Comparison of ENCODE assay signal across 8 cellular contexts in the genomic region with DNA sequence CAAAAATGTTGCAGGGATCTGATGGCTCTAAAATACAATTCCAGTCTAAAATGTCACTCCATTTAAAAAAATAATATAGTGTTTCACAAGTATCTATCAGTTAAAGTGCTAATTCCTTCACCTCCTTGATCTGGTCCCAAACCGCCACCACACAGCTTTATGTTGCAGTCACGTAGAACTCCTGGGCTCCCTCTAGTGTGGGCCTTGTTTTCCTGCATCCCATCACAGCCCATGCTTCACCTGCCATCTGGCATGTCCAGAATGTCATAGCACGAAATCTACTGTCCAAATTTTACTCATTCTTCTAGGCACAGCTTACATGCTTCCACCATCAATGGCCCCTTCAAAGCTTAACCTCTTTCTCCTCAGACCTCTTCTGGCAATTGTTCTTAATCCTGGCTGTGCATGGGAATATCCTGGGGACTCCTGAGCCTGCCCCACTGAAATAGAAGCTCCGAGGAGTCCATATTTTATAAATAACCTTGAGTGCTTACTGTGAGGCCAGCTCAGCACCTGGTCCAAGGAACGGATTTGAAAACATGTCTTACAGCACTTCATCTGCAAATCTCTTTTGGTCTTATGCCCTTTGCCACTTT. TPM values are rescaled to one million over a fixed set of nuclear protein-coding genes. Genes with fewer than 3 reads are reported as not detected.
DNase-seq lines count a peak whose midpoint lies in the region; ATAC-seq and TF ChIP-seq lines count a peak whose summit lies in the region.

No MANE protein-coding gene starts in this region.

- H3K27ac ChIP-seq in left ventricle myocardium inferior (replicated peaks), result peak overlapping the region; percentile 75

- H3K4me1 ChIP-seq in left ventricle myocardium inferior, result peaks cover 39% of the 10 kb centered on the region

- H3K27ac Mint-ChIP-seq in glutamatergic neuron (ENCODE audit: unreplicated experiment), result no peak overlapping the region

- peaks cover 4% of the 10 kb centered on the region for H3K9me3 Mint-ChIP-seq in glutamatergic neuron (ENCODE audit: unreplicated experiment)

- intact Hi-C loops in left ventricle myocardium inferior (cut with micrococcal nuclease) (no loop called here), left cardiac atrium (cut with DNase I) (no loop called here)

- no peaks in the 10 kb centered on the region for H3K9me3 ChIP-seq in left ventricle myocardium inferior (replicated peaks)

- TF ChIP-seq CTCF in left ventricle myocardium inferior (IDR thresholded peaks at IDR 0.05; ENCODE audit: borderline replicate concordance) (peak; percentile 44), glutamatergic neuron (IDR thresholded peaks at IDR 0.05; ENCODE audit: partially characterized antibody, unreplicated experiment) (peak; percentile 67)

- no peaks in the 10 kb centered on the region for H3K36me3 ChIP-seq in left ventricle myocardium inferior

- DNase-seq in left ventricle myocardium inferior (no peak), left cardiac atrium (no peak), OCI-M1 (lab: John Stamatoyannopoulos, UW) (peak; percentile 75), glutamatergic neuron (peak; percentile 64)

- no peak overlapping the region for H3K4me3 ChIP-seq in left ventricle myocardium inferior

- ATAC-seq in left cardiac atrium (no peak), HG03280 (IDR thresholded peaks at IDR 0.05; ENCODE audit: unreplicated experiment) (peak; percentile 72), GM19463 (IDR thresholded peaks at IDR 0.05; ENCODE audit: unreplicated experiment) (no peak), HG02623 (IDR thresholded peaks at IDR 0.05; ENCODE audit: unreplicated experiment) (no peak), GM19452 (IDR thresholded peaks at IDR 0.05; ENCODE audit: unreplicated experiment) (no peak)

- peaks cover 2% of the 10 kb centered on the region for H3K4me1 Mint-ChIP-seq in glutamatergic neuron (ENCODE audit: low read depth, unreplicated experiment)

- peaks cover 9% of the 10 kb centered on the region for H3K36me3 Mint-ChIP-seq in glutamatergic neuron (ENCODE audit: unreplicated experiment)

- no peak overlapping the region for H3K4me3 Mint-ChIP-seq in glutamatergic neuron (ENCODE audit: unreplicated experiment)

- no peaks in the 10 kb centered on the region for H3K27me3 ChIP-seq in left ventricle myocardium inferior (ENCODE audit: low read depth)

- no peaks in the 10 kb centered on the region for H3K27me3 Mint-ChIP-seq in glutamatergic neuron (ENCODE audit: unreplicated experiment)

RNA-seq across cellular contexts. Expression of a gene that starts 15.5 kb away (rescaled TPM):
- 5.7 TPM for total RNA-seq in left ventricle myocardium inferior
- total RNA-seq in left cardiac atrium, result 1 to 10 TPM in 1 of 2 donors, under 1 TPM in 1; 0.97 to 1.9 TPM
- total RNA-seq in glutamatergic neuron (ENCODE audit: unreplicated experiment), result not detected

RNA-seq across cellular contexts. Expression of a gene that starts 50.9 kb away (rescaled TPM):
- total RNA-seq in left ventricle myocardium inferior, result not detected
- total RNA-seq in left cardiac atrium, result not detected
- not detected for total RNA-seq in glutamatergic neuron (ENCODE audit: unreplicated experiment)

Comparison
In these comparisons a context has a peak if more than half of its experiments do, and no peak if none do; other contexts are left out.
1. DNase-seq: peak in OCI-M1 (single experiment) and glutamatergic neuron (single experiment); none in left ventricle myocardium inferior (single experiment) and left cardiac atrium (single experiment).